ENCODE assay signal across 9 cellular contexts in the genomic region with DNA sequence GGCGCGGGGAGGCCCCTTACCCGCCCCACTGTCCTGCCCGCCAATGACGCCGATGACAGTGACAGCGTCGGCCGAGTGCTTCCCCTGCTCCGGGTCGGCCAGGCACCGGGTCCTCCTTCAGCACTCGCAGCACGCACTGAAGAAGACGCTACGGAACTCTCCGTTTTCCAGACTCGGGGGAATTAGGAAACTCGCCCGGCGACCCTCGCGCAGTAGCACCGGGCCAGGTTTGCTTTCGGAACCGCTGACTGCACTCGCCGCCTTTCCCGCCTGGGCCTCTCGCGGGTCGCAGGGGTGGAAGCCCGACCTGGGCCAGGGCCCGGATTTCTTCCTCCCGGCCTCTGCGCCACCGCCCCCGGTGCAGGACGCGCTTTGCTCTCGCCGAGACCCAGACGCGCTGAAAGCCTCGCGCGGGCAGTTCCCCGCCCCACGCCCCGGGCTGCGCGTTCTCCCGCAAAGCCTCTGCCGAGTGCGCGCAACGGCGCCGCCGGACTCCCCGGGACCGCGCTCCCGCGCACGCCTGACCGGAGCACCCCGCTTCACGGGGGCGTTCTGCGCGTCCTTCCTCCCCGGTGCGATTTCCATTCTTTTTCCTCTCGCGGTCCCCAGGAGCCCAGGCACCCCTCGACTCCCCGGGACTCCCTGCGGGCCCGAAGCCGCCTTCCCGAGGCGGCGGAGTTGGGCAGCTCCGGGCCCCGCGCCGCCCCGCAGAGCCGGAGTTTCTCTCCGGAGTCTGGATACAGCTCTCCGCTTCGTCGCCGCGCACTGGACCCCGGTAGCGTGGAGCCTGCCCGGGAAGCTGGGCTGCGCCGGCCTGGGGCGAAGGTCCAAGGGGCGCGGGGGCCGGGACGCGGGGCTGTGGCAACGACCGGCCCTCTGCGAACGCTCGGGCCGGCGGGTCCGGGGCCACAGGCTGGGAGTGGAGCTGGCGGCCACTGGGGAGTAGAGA. TPM values are rescaled to one million over a fixed set of nuclear protein-coding genes. Genes with fewer than 3 reads are reported as not detected.
A peak's percentile ranks its signal among the peaks of the same experiment; 100 is the strongest.
DNase-seq lines count a peak whose midpoint lies in the region; ATAC-seq and TF ChIP-seq lines count a peak whose summit lies in the region.
"Not testable (repeated sequence)": the region's sequence is repeated elsewhere in the genome, so short reads cannot be mapped to it uniquely, and the experiment has no call there.
"Had no signal": no experiment of that assay in that cellular context is flagged by ENCODE, and none has a peak within 500 bp of the region (broad histone marks: within the 10 kb centered on the region; RNA-seq: fewer than 3 reads in every experiment).

No MANE protein-coding gene starts in this region.

- not testable (repeated sequence) for H3K4me1 Mint-ChIP-seq in activated naive CD4-positive, alpha-beta T cell treated with anti-CD3 and anti-CD28 coated beads, Interleukin-2, amount 50 U/mL, for 24 hours

- H3K4me3 ChIP-seq in AG04449 (ENCODE audit: low read depth, low read length) (peak overlapping the region; percentile 25), SK-N-MC (peak overlapping the region; percentile 68), esophagus muscularis mucosa (peak overlapping the region; percentile 27 to 65 (median 58)), liver (ENCODE audit: low read depth in 1 of 3, low read length in 3 of 3) (peak overlapping the region in 2 of 3 donors; percentile 40 to 41), gastrocnemius medialis (peak overlapping the region; percentile 25 to 77 (median 60))

- CTCF ChIA-PET in AG04449 (lab: Yijun Ruan, JAX): not testable (repeated sequence)

- peaks cover 0 to 36% (median 27%) of the 10 kb centered on the region in 4 donors for H3K4me1 ChIP-seq in esophagus muscularis mucosa
- peaks cover 0 to 13% (median 7%) of the 10 kb centered on the region in 4 donors for H3K4me1 ChIP-seq in liver (ENCODE audit: control insufficient read depth in 4 of 4, insufficient read depth in 4 of 4, low read length in 3 of 4)
- H3K4me1 ChIP-seq in gastrocnemius medialis: peaks cover 3 to 19% of the 10 kb centered on the region in 2 donors

- not testable (repeated sequence) for H3K36me3 ChIP-seq in SK-N-MC (ENCODE audit: insufficient read depth, low read length); esophagus muscularis mucosa; liver (ENCODE audit: control insufficient read depth in 4 of 4, insufficient read depth in 3 of 4, low read depth in 1 of 4, low read length in 3 of 4); gastrocnemius medialis

- H3K27me3 ChIP-seq in esophagus muscularis mucosa (peaks cover 0 to 76% (median 19%) of the 10 kb centered on the region in 4 donors), gastrocnemius medialis (peaks cover 6 to 73% (median 49%) of the 10 kb centered on the region in 3 donors)
- H3K27me3 ChIP-seq in liver (ENCODE audit: control insufficient read depth in 4 of 4, insufficient read depth in 4 of 4, low read length in 3 of 4): not testable (repeated sequence)

- H3K9me3 ChIP-seq in SK-N-MC (ENCODE audit: low read depth, low read length); esophagus muscularis mucosa; liver (ENCODE audit: control insufficient read depth in 4 of 4, low read length in 3 of 4); gastrocnemius medialis: not testable (repeated sequence)

- H3K27ac Mint-ChIP-seq in activated naive CD4-positive, alpha-beta T cell treated with anti-CD3 and anti-CD28 coated beads, Interleukin-2, amount 50 U/mL, for 24 hours: not testable (repeated sequence)

- intact Hi-C loops in esophagus muscularis mucosa (cut with DNase I); gastrocnemius medialis (cut with DNase I; ENCODE audit: low total_unique reads): not testable (repeated sequence)

- POLR2A ChIA-PET in AG04449 (lab: Yijun Ruan, JAX): not testable (repeated sequence)

- TF ChIP-seq EP300 in esophagus muscularis mucosa (IDR thresholded peaks at IDR 0.05): not testable (repeated sequence)

- not testable (repeated sequence) for TF ChIP-seq POLR2A in esophagus muscularis mucosa (IDR thresholded peaks at IDR 0.05; ENCODE audit: low read depth); gastrocnemius medialis (IDR thresholded peaks at IDR 0.05)

- H3K4me3 Mint-ChIP-seq in activated naive CD4-positive, alpha-beta T cell treated with anti-CD3 and anti-CD28 coated beads, Interleukin-2, amount 50 U/mL, for 24 hours: peak overlapping the region; percentile 76

- H3K9ac ChIP-seq in SK-N-MC (ENCODE audit: insufficient read length); liver (ENCODE audit: low read depth in 1 of 2, low read length in 2 of 2): not testable (repeated sequence)

- not testable (repeated sequence) for DNase-seq in AG04449 (ENCODE audit: low read depth, low spot score); SK-N-MC (ENCODE audit: low read depth, low spot score); gastrocnemius medialis
- DNase-seq in esophagus muscularis mucosa (ENCODE audit: extremely low spot score): peak; percentile 75

- H3K36me3 Mint-ChIP-seq in activated naive CD4-positive, alpha-beta T cell treated with anti-CD3 and anti-CD28 coated beads, Interleukin-2, amount 50 U/mL, for 24 hours: not testable (repeated sequence)

- ATAC-seq in GM18909 (IDR thresholded peaks at IDR 0.05; ENCODE audit: poor library complexity, unreplicated experiment) (peak; percentile 77), HG02885 (IDR thresholded peaks at IDR 0.05; ENCODE audit: poor library complexity, unreplicated experiment) (peak; percentile 70), gastrocnemius medialis (peak; percentile 50 to 63)

- peaks cover 17% of the 10 kb centered on the region for H3K27me3 Mint-ChIP-seq in activated naive CD4-positive, alpha-beta T cell treated with anti-CD3 and anti-CD28 coated beads, Interleukin-2, amount 50 U/mL, for 24 hours

- in situ Hi-C loops in gastrocnemius medialis (cut with MboI; ENCODE audit: low sequenced_read_pairs in 4 of 4): not testable (repeated sequence)

- not testable (repeated sequence) for TF ChIP-seq RAD21 in liver (IDR thresholded peaks at IDR 0.05)

- WGBS in esophagus muscularis mucosa: no CpG with 5 or more reads among the region's 116 CpGs
- 2% methylated on average over 116 of the region's 116 CpGs for WGBS in liver

- H3K9me3 Mint-ChIP-seq in activated naive CD4-positive, alpha-beta T cell treated with anti-CD3 and anti-CD28 coated beads, Interleukin-2, amount 50 U/mL, for 24 hours: not testable (repeated sequence)

- H3K27ac ChIP-seq in SK-N-MC; esophagus muscularis mucosa (replicated peaks in 1 of 4); liver (ENCODE audit: low read depth in 1 of 2, low read length in 2 of 2); gastrocnemius medialis: not testable (repeated sequence)

- not testable (repeated sequence) for TF ChIP-seq CTCF in AG04449 (IDR thresholded peaks at IDR 0.05; ENCODE audit: insufficient read depth, low read length, missing control alignments); esophagus muscularis mucosa (IDR thresholded peaks at IDR 0.05); liver (IDR thresholded peaks at IDR 0.05; ENCODE audit: low read depth, low read length, missing input control); gastrocnemius medialis (IDR thresholded peaks at IDR 0.05 in 4 of 5, conservative IDR thresholded peaks at IDR 0.05 in 1 of 5)

RNA-seq across cellular contexts. Expression of gene FOXD4L1, which starts 4.9 kb away (rescaled TPM):
- under 1 TPM in 2 of 4 donors, not detected in 2; 0.17 to 0.42 TPM for total RNA-seq in esophagus muscularis mucosa
- total RNA-seq in liver: 1 to 10 TPM in 1 of 2 donors, under 1 TPM in 1; 0.42 to 2.5 TPM
- polyA plus RNA-seq in liver: not detected
- under 1 TPM in 1 of 4 donors, not detected in 3; 0.13 TPM for total RNA-seq in gastrocnemius medialis
- total RNA-seq: glomerular endothelial cell had no signal
